21 cellular contexts compared by ENCODE assay signal in genomic region chr3:156409694-156410093, GRCh38.
"Had no signal": no experiment of that assay in that cellular context is flagged by ENCODE, and none has a peak within 500 bp of the region (broad histone marks: within the 10 kb centered on the region; RNA-seq: fewer than 3 reads in every experiment).

No MANE protein-coding gene starts in this region.

- H3K4me3 ChIP-seq: coronary artery, esophagus squamous epithelium, hepatocyte, left lung, lung, neural progenitor cell, thoracic aorta, vagina had no signal

- H3K36me3 ChIP-seq: esophagus squamous epithelium, left lung, neural progenitor cell, thoracic aorta, vagina had no signal

- DNase-seq: activated CD4-positive, alpha-beta T cell treated with anti-CD3 and anti-CD28 coated beads, Interleukin-2, amount 50 U/mL, for 4 hours; activated CD8-positive, alpha-beta memory T cell treated with anti-CD3 and anti-CD28 coated beads for 24 hours; activated CD8-positive, alpha-beta memory T cell treated with anti-CD3 and anti-CD28 coated beads, Interleukin-2, amount 50 U/mL, for 4 hours; activated naive CD4-positive, alpha-beta T cell treated with Interleukin-2 at 50 U/mL for 16 hours; activated naive CD8-positive, alpha-beta T cell treated with anti-CD3 and anti-CD28 coated beads for 36 hours; activated T-cell treated with anti-CD3 and anti-CD28 coated beads, Interleukin-2, amount 50 U/mL, for 24 hours; cerebellar nuclear complex; esophagus squamous epithelium; foreskin melanocyte; glutamatergic neuron; immature natural killer cell; left lung; naive thymus-derived CD4-positive, alpha-beta T cell; stimulated activated CD4-positive, alpha-beta T cell treated with anti-CD3 and anti-CD28 coated beads, Interleukin-2, amount 100 ng/mL, for 48 hours; stimulated activated naive CD4-positive, alpha-beta T cell had no signal

- H3K27ac ChIP-seq: coronary artery, esophagus squamous epithelium, hepatocyte, left lung, neural progenitor cell, thoracic aorta, vagina had no signal

- H3K79me2 ChIP-seq: hepatocyte had no signal

- H3K4me2 ChIP-seq: hepatocyte, neural progenitor cell had no signal

- H3K9me3 ChIP-seq: esophagus squamous epithelium, left lung, thoracic aorta, vagina had no signal

- H2AFZ ChIP-seq: hepatocyte, neural progenitor cell had no signal

- H3K4me1 ChIP-seq: esophagus squamous epithelium, left lung, vagina had no signal

- H3K27me3 ChIP-seq: esophagus squamous epithelium, hepatocyte, left lung, neural progenitor cell, vagina had no signal
